9 cellular contexts compared by ENCODE assay signal in the genomic region with DNA sequence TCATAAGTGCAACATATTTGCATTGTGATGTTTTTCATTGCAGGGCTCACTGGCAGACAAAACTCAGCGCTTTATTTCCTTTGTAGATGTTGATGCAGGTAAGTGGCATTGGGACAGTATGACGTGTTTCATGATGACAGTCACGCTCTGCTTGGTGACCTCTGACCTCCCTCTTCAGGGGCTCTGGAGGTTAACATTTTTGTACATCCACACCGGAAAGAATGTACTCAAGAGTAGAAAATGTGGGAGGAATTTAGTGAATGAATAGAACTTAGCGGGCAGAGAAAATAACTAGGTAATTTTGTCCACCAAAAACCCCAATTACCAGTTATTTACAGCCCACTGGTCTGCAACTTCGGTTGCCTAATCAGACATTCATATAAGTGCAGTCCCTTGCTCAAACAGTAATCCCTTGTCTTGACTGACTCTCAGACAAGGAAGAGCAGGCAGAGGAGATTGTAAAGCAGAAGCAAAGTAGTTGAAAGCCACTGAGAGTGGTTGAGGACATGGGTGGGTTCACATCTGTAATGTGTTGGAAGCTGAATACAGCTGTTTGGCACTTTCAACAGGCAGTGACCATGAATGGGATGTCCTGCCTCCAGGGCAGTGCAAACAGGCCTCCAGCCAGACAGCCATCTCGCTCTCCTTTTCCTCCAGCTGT.
DNase-seq lines count a peak whose midpoint lies in the region; ATAC-seq, FAIRE-seq and TF ChIP-seq lines count a peak whose summit lies in the region.
"Had no signal": no experiment of that assay in that cellular context is flagged by ENCODE, and none has a peak within 500 bp of the region (broad histone marks: within the 10 kb centered on the region; RNA-seq: fewer than 3 reads in every experiment).

No MANE protein-coding gene starts in this region.

- no peak overlapping the region for H3K9ac ChIP-seq in GM12878 (ENCODE audit: control insufficient read depth, insufficient read depth, low read length)

- ATAC-seq in GM19395 (IDR thresholded peaks at IDR 0.05; ENCODE audit: unreplicated experiment): peak; percentile 75
- peak; percentile 41 for ATAC-seq in HG03060 (IDR thresholded peaks at IDR 0.05; ENCODE audit: low read depth, unreplicated experiment)
- ATAC-seq in GM12878: peak; percentile 87
- ATAC-seq: naive thymus-derived CD8-positive, alpha-beta T cell had no signal

- no peaks in the 10 kb centered on the region for H3K27me3 ChIP-seq in GM12878 (replicated peaks in 1 of 2; ENCODE audit: control insufficient read depth in 2 of 2, insufficient read depth in 2 of 2, low read length in 1 of 2)

- 0 out of 2 replicates have a peak, but pooled peaks have one; percentile 12 for TF ChIP-seq RAD21 in GM12878 (IDR thresholded peaks at IDR 0.05; ENCODE audit: insufficient read depth, low read depth, low read length)

- CTCF ChIA-PET in GM12878 (lab: Yijun Ruan, JAX): interaction anchor here (1.6 kb wide), 1 partner anchor 12 kb away, joined by 7 read pairs; no protein-coding TSS in a partner anchor

- no peak for TF ChIP-seq POLR2A in GM12878 (IDR thresholded peaks at IDR 0.05; ENCODE audit: low read depth, low read length)

- RAD21 ChIA-PET in GM12878 (lab: Charles Lee; ENCODE audit: unreplicated experiment): interaction anchor here (0.8 to 2.4 kb wide), 5 partner anchors 7 to 189 kb away, joined by 3 to 12 read pairs (median 9); no protein-coding TSS in a partner anchor

- in situ Hi-C loops in GM12878 (cut with MboI): no loop called here

- peak overlapping the region; percentile 15; the same call in 1 of the 2 replicates for H3K4me3 ChIP-seq in GM12878

- H3K4me1 ChIP-seq in GM12878 (ENCODE audit: control insufficient read depth, insufficient read depth, low read length): peaks cover 38% of the 10 kb centered on the region

- BruUV-seq in GM12878 (replicated peaks; lab: Mats Ljungman, UMichigan): no TSS peak

- peak overlapping the region; percentile 11 for H3K4me2 ChIP-seq in GM12878 (ENCODE audit: control insufficient read depth, insufficient read depth)

- H3K9me3 ChIP-seq in GM12878 (replicated peaks; ENCODE audit: control insufficient read depth, insufficient read depth, low read length): no peaks in the 10 kb centered on the region

- H3K79me2 ChIP-seq in GM12878 (ENCODE audit: control insufficient read depth, insufficient read depth, low read length): no peaks in the 10 kb centered on the region

- POLR2A ChIA-PET in GM12878 (lab: Charles Lee): no interaction called here

- no peak overlapping the region for H2AFZ ChIP-seq in GM12878 (ENCODE audit: control insufficient read depth, low read depth, low read length)

- no peak overlapping the region for H3K27ac ChIP-seq in GM12878 (ENCODE audit: control insufficient read depth, insufficient read depth)

- no peak for TF ChIP-seq CTCF in GM12878 (IDR thresholded peaks at IDR 0.05 in 2 of 3, conservative IDR thresholded peaks at IDR 0.05 in 1 of 3; ENCODE audit: control insufficient read depth in 2 of 3, extremely low read depth in 1 of 3, insufficient read depth in 1 of 3, low read depth in 3 of 3, low read length in 3 of 3)

- SMC1A ChIA-PET in GM12878 (lab: Charles Lee; ENCODE audit: uncharacterized antibody, unreplicated experiment): interaction anchor here (0.8 to 5.9 kb wide), 8 partner anchors 8 to 607 kb away, joined by 3 to 20 read pairs (median 4); no protein-coding TSS in a partner anchor

- DNase-seq in COLO829 (ENCODE audit: low spot score): peak; percentile 53
- DNase-seq in GM12878 (ENCODE audit: low read depth, low spot score): peak; percentile 80
- DNase-seq in activated effector memory CD4-positive, alpha-beta T cell treated with anti-CD3 and anti-CD28 coated beads, Interleukin-2, amount 50 U/mL, for 16 hours: no peak
- no peak for DNase-seq in NCI-H510A (lab: John Stamatoyannopoulos, UW)
- DNase-seq in mucosa of gallbladder (ENCODE audit: low spot score): no peak
- no peak for DNase-seq in stimulated activated CD4-positive, alpha-beta T cell treated with anti-CD3 and anti-CD28 coated beads, Interleukin-1b, Interleukin-23, amount 100 ng/mL, for 48 hours
- DNase-seq: naive thymus-derived CD8-positive, alpha-beta T cell had no signal

- 2% methylated on average over 7 of the region's 7 CpGs for WGBS in GM12878 (ENCODE audit: insufficient coverage, insufficient replicate concordance, low lambda C conversion rate, missing lambda C conversion rate)

- intact Hi-C loops in GM12878 (cut with micrococcal nuclease; ENCODE audit: unreplicated experiment): loop anchor here (1.0 to 10.0 kb wide), 3 partner anchors 331 to 561 kb away; a partner anchor contains a TSS

- peak; percentile 57 for FAIRE-seq in GM12878 (lab: Jason Lieb, UNC)

- no peaks in the 10 kb centered on the region for H3K36me3 ChIP-seq in GM12878 (ENCODE audit: control insufficient read depth in 2 of 2, insufficient read depth in 2 of 2, low read length in 1 of 2)

- H4K20me1 ChIP-seq in GM12878 (ENCODE audit: control insufficient read depth, insufficient read depth): no peaks in the 10 kb centered on the region

- TF ChIP-seq EP300 in GM12878 (IDR thresholded peaks at IDR 0.05; ENCODE audit: borderline replicate concordance in 1 of 2, control insufficient read depth in 1 of 2, low read depth in 2 of 2, low read length in 2 of 2): peak; percentile 70 to 87; a peak in 3 of 4 replicates

TF ChIP-seq in GM12878, 131 proteins besides CTCF, POLR2A, EP300 and RAD21 (continues in another document):
- TF ChIP-seq EED (IDR thresholded peaks at IDR 0.05; ENCODE audit: low read depth) (peak; percentile 69), RUNX3 (IDR thresholded peaks at IDR 0.05; ENCODE audit: low read length) (peak; percentile 84), YY1 (IDR thresholded peaks at IDR 0.05; ENCODE audit: low read depth, low read length) (no peak), GABPA (IDR thresholded peaks at IDR 0.05; ENCODE audit: low read depth) (peak; percentile 40; the same call in 1 of the 2 replicates), BCL11A (IDR thresholded peaks at IDR 0.05; ENCODE audit: low read depth, low read length) (peak; percentile 85), TCF7 (IDR thresholded peaks at IDR 0.05; ENCODE audit: borderline replicate concordance) (0 out of 2 replicates have a peak, but pooled peaks have one; percentile 42), NFIC (IDR thresholded peaks at IDR 0.05; ENCODE audit: low read depth, low read length) (peak; percentile 93), PAX5 (IDR thresholded peaks at IDR 0.05; ENCODE audit: borderline replicate concordance, low read depth, low read length) (peak; percentile 95), RBBP5 (conservative IDR thresholded peaks at IDR 0.05) (no peak), MTA2 (IDR thresholded peaks at IDR 0.05; ENCODE audit: low read depth) (peak; percentile 98), POLR2AphosphoS5 (IDR thresholded peaks at IDR 0.05; ENCODE audit: low read length) (no peak), ZSCAN29 (IDR thresholded peaks at IDR 0.05) (peak; percentile 92), IRF4 (IDR thresholded peaks at IDR 0.05; ENCODE audit: low read depth, low read length) (0 out of 2 replicates have a peak, but pooled peaks have one; percentile 3), SREBF1 (IDR thresholded peaks at IDR 0.05; ENCODE audit: low read length) (no peak), IKZF2 (IDR thresholded peaks at IDR 0.05) (peak; percentile 80 to 92), CREM (IDR thresholded peaks at IDR 0.05; ENCODE audit: low read depth) (peak; percentile 87), ETV6 (conservative IDR thresholded peaks at IDR 0.05 in 1 of 2, IDR thresholded peaks at IDR 0.05 in 1 of 2; ENCODE audit: borderline replicate concordance in 1 of 2, low read depth in 1 of 2) (peak in 1 of 2 experiments; percentile 69; a peak in 2 of 4 replicates), RELA (IDR thresholded peaks at IDR 0.05; ENCODE audit: borderline replicate concordance, partially characterized antibody) (peak; percentile 55)
- TF ChIP-seq, protein P1, sequence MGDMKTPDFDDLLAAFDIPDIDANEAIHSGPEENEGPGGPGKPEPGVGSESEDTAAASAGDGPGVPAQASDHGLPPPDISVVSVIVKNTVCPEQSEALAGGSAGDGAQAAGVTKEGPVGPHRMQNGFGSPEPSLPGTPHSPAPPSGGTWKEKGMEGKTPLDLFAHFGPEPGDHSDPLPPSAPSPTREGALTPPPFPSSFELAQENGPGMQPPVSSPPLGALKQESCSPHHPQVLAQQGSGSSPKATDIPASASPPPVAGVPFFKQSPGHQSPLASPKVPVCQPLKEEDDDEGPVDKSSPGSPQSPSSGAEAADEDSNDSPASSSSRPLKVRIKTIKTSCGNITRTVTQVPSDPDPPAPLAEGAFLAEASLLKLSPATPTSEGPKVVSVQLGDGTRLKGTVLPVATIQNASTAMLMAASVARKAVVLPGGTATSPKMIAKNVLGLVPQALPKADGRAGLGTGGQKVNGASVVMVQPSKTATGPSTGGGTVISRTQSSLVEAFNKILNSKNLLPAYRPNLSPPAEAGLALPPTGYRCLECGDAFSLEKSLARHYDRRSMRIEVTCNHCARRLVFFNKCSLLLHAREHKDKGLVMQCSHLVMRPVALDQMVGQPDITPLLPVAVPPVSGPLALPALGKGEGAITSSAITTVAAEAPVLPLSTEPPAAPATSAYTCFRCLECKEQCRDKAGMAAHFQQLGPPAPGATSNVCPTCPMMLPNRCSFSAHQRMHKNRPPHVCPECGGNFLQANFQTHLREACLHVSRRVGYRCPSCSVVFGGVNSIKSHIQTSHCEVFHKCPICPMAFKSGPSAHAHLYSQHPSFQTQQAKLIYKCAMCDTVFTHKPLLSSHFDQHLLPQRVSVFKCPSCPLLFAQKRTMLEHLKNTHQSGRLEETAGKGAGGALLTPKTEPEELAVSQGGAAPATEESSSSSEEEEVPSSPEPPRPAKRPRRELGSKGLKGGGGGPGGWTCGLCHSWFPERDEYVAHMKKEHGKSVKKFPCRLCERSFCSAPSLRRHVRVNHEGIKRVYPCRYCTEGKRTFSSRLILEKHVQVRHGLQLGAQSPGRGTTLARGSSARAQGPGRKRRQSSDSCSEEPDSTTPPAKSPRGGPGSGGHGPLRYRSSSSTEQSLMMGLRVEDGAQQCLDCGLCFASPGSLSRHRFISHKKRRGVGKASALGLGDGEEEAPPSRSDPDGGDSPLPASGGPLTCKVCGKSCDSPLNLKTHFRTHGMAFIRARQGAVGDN (IDR thresholded peaks at IDR 0.05): peak; percentile 69
- TF ChIP-seq, protein P2, sequence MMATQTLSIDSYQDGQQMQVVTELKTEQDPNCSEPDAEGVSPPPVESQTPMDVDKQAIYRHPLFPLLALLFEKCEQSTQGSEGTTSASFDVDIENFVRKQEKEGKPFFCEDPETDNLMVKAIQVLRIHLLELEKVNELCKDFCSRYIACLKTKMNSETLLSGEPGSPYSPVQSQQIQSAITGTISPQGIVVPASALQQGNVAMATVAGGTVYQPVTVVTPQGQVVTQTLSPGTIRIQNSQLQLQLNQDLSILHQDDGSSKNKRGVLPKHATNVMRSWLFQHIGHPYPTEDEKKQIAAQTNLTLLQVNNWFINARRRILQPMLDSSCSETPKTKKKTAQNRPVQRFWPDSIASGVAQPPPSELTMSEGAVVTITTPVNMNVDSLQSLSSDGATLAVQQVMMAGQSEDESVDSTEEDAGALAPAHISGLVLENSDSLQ (IDR thresholded peaks at IDR 0.05): peak; percentile 72

Comparison
In these comparisons a context has a peak if more than half of its experiments do, and no peak if none do; other contexts are left out.
1. DNase-seq: peak in COLO829 (single experiment) and GM12878 (single experiment); none in activated effector memory CD4-positive, alpha-beta T cell treated with anti-CD3 and anti-CD28 coated beads, Interleukin-2, amount 50 U/mL, for 16 hours (single experiment), NCI-H510A (single experiment), mucosa of gallbladder (single experiment) and stimulated activated CD4-positive, alpha-beta T cell treated with anti-CD3 and anti-CD28 coated beads, Interleukin-1b, Interleukin-23, amount 100 ng/mL, for 48 hours (single experiment).
2. Peak in every context shown above with its lines, with median percentiles within 50 percentile points of each other: ATAC-seq.